In genomic region chr21:42081931-42082381, GRCh38 we compare ENCODE assay signal across 24 cellular contexts. TPM values are rescaled to one million over a fixed set of nuclear protein-coding genes. Genes with fewer than 3 reads are reported as not detected.
DNase-seq lines count a peak whose midpoint lies in the region; ATAC-seq, FAIRE-seq and TF ChIP-seq lines count a peak whose summit lies in the region.
"Had no signal": no experiment of that assay in that cellular context is flagged by ENCODE, and none has a peak within 500 bp of the region (broad histone marks: within the 10 kb centered on the region; RNA-seq: fewer than 3 reads in every experiment).

No MANE protein-coding gene starts in this region.

- H4K20me1 ChIP-seq in PC-3 (ENCODE audit: low read length) = no peaks in the 10 kb centered on the region
- H4K20me1 ChIP-seq: BLaER1 had no signal

- no TSS peak for BruUV-seq in PC-3 (replicated peaks; lab: Mats Ljungman, UMichigan)

- H3K79me2 ChIP-seq in PC-3 (ENCODE audit: low read length) = no peaks in the 10 kb centered on the region

- H3K36me3 ChIP-seq in kidney (ENCODE audit: control insufficient read depth in 1 of 2, insufficient read depth in 2 of 2, low read length in 2 of 2) = no peaks in the 10 kb centered on the region
- H3K36me3 ChIP-seq in PC-3 (ENCODE audit: low read depth, low read length) = no peaks in the 10 kb centered on the region
- H3K36me3 ChIP-seq: BLaER1, right atrium auricular region, SJCRH30, tibial nerve had no signal

- no peak overlapping the region for H3K4me2 ChIP-seq in PC-3 (ENCODE audit: low read length)
- H3K4me2 ChIP-seq: BLaER1 had no signal

- H3K27ac Mint-ChIP-seq in stimulated activated memory B cell treated with anti-CD40 and anti-IgM and Interleukin-4, amounts not matched to agents 10 μg/mL and 1 μg/mL and 100 μg/mL, for 72 hours = peak overlapping the region; percentile 35
- H3K27ac Mint-ChIP-seq: activated T-cell treated with anti-CD3 and anti-CD28 coated beads, Interleukin-2, amount 50 U/mL, for 72 hours had no signal

- ATAC-seq in stimulated activated memory B cell treated with anti-CD40 and anti-IgM and Interleukin-4, amounts not matched to agents 10 μg/mL and 1 μg/mL and 100 μg/mL, for 72 hours = no peak
- ATAC-seq in PC-3 (no peak), HG03039 (IDR thresholded peaks at IDR 0.05; ENCODE audit: unreplicated experiment) (no peak)
- ATAC-seq: activated T-cell treated with anti-CD3 and anti-CD28 coated beads, Interleukin-2, amount 50 U/mL, for 72 hours had no signal

- intact Hi-C loops in kidney (cut with DNase I) (no loop called here), PC-3 (cut with micrococcal nuclease) (no loop called here)

- no peaks in the 10 kb centered on the region for H3K27me3 ChIP-seq in PC-3 (ENCODE audit: low read length)
- H3K27me3 ChIP-seq: BLaER1, right atrium auricular region, tibial nerve had no signal

- H3K9me3 Mint-ChIP-seq in stimulated activated memory B cell treated with anti-CD40 and anti-IgM and Interleukin-4, amounts not matched to agents 10 μg/mL and 1 μg/mL and 100 μg/mL, for 72 hours = no peaks in the 10 kb centered on the region
- H3K9me3 Mint-ChIP-seq: activated T-cell treated with anti-CD3 and anti-CD28 coated beads, Interleukin-2, amount 50 U/mL, for 72 hours had no signal

- H3K27ac ChIP-seq in kidney (ENCODE audit: low read depth in 2 of 2, low read length in 2 of 2) (no peak overlapping the region), PC-3 (ENCODE audit: low read length) (no peak overlapping the region)
- H3K27ac ChIP-seq: BLaER1, right atrium auricular region, SJCRH30 had no signal

- CTCF ChIA-PET in PC-3 (lab: Charles Lee) = no interaction called here

- H3K36me3 Mint-ChIP-seq in stimulated activated memory B cell treated with anti-CD40 and anti-IgM and Interleukin-4, amounts not matched to agents 10 μg/mL and 1 μg/mL and 100 μg/mL, for 72 hours = no peaks in the 10 kb centered on the region

- H3K4me3 Mint-ChIP-seq in stimulated activated memory B cell treated with anti-CD40 and anti-IgM and Interleukin-4, amounts not matched to agents 10 μg/mL and 1 μg/mL and 100 μg/mL, for 72 hours = no peak overlapping the region
- H3K4me3 Mint-ChIP-seq: activated T-cell treated with anti-CD3 and anti-CD28 coated beads, Interleukin-2, amount 50 U/mL, for 72 hours had no signal

- TF ChIP-seq CTCF in kidney (IDR thresholded peaks at IDR 0.05; ENCODE audit: borderline replicate concordance, extremely low read depth, insufficient read depth) (no peak), PC-3 (conservative IDR thresholded peaks at IDR 0.05; ENCODE audit: low read depth, low read length) (no peak)

- no peaks in the 10 kb centered on the region for H3K9me2 ChIP-seq in PC-3 (replicated peaks; ENCODE audit: low read length)

- H3K4me1 ChIP-seq in kidney (ENCODE audit: control insufficient read depth in 1 of 2, insufficient read depth in 1 of 2, low read depth in 1 of 2, low read length in 2 of 2) = peaks cover 0 to 3% of the 10 kb centered on the region in 2 donors
- peaks cover 9% of the 10 kb centered on the region for H3K4me1 ChIP-seq in PC-3 (ENCODE audit: insufficient read depth, low read length)
- H3K4me1 ChIP-seq: right atrium auricular region, SJCRH30 had no signal

- H3K4me1 Mint-ChIP-seq in stimulated activated memory B cell treated with anti-CD40 and anti-IgM and Interleukin-4, amounts not matched to agents 10 μg/mL and 1 μg/mL and 100 μg/mL, for 72 hours = peaks cover 36% of the 10 kb centered on the region

- H3K4me3 ChIP-seq in kidney (ENCODE audit: low read length in 2 of 2) (no peak overlapping the region), PC-3 (ENCODE audit: low read length) (no peak overlapping the region)
- H3K4me3 ChIP-seq: BLaER1, right atrium auricular region, SJCRH30, tibial nerve had no signal

- no peak for FAIRE-seq in kidney (lab: Jason Lieb, UNC)

- POLR2A ChIA-PET in PC-3 (lab: Charles Lee; ENCODE audit: unreplicated experiment) = no interaction called here

- DNase-seq in HT1080 (ENCODE audit: low read depth) (peak; percentile 63), amniotic epithelial cell (ENCODE audit: low read depth) (peak; percentile 40), kidney (peak; percentile 54), PC-3 (no peak), amniotic stem cell (lab: John Stamatoyannopoulos, UW) (no peak)
- DNase-seq: activated CD4-positive, alpha-beta T cell treated with anti-CD3 and anti-CD28 coated beads, Interleukin-2, amount 50 U/mL, for 48 hours; activated CD4-positive, CD25-positive, alpha-beta regulatory T cell treated with anti-CD3 and anti-CD28 coated beads, Interleukin-2, amount 50 U/mL, for 72 hours; activated T-cell treated with anti-CD3 and anti-CD28 coated beads, Interleukin-2, amount 50 U/mL, for 72 hours; Karpas-422; left cardiac atrium; mammary epithelial cell; NCI-H146; NCI-H2107; NCI-H446; NCI-H774; SJCRH30; T-helper 1 cell had no signal

- no peaks in the 10 kb centered on the region for H3F3A ChIP-seq in PC-3 (ENCODE audit: low read length, unreplicated experiment)

- H2AFZ ChIP-seq in PC-3 (ENCODE audit: low read length) = no peak overlapping the region

- H3K9me3 ChIP-seq in kidney (ENCODE audit: control insufficient read depth in 1 of 2, low read length in 2 of 2) (no peaks in the 10 kb centered on the region), PC-3 (ENCODE audit: low read length) (no peaks in the 10 kb centered on the region)
- H3K9me3 ChIP-seq: BLaER1, right atrium auricular region, SJCRH30, tibial nerve had no signal

- peaks cover 18% of the 10 kb centered on the region for H3K27me3 Mint-ChIP-seq in stimulated activated memory B cell treated with anti-CD40 and anti-IgM and Interleukin-4, amounts not matched to agents 10 μg/mL and 1 μg/mL and 100 μg/mL, for 72 hours

- H3K9ac ChIP-seq in kidney (ENCODE audit: low read length in 2 of 2) (no peak overlapping the region), PC-3 (ENCODE audit: low read length) (no peak overlapping the region)
- H3K9ac ChIP-seq: BLaER1 had no signal

RNA-seq across cellular contexts. Expression of gene UMODL1, which starts 10.8 kb away (rescaled TPM):
- total RNA-seq in HT1080 (2014; rRNA removed; shearing (Covaris generic)) = not detected in 2 replicates
- not detected in 2 replicates for polyA plus RNA-seq in HT1080 (2015; cell fraction: cytosol; rRNA removed)
- not detected in 2 replicates for polyA plus RNA-seq in HT1080 (2015; cell fraction: nucleus; rRNA removed)
- total RNA-seq in kidney (not detected), PC-3 (2014; rRNA removed) (0.58 TPM in 1 of 2 replicates, not detected in the other)
- 0.39 TPM for polyA plus RNA-seq in kidney (ENCODE audit: insufficient read depth, low read depth, low replicate concordance)
- total RNA-seq: G401, left cardiac atrium, right atrium auricular region, RPMI7951, tibial nerve had no signal
- polyA plus RNA-seq: mammary epithelial cell had no signal

Comparison
In these comparisons a context has a peak if more than half of its experiments do, and no peak if none do; other contexts are left out.
1. DNase-seq: peak in HT1080 (single experiment), amniotic epithelial cell (single experiment) and kidney (single experiment); none in PC-3 (single experiment) and amniotic stem cell (single experiment).